ENCODE assay signal across 18 cellular contexts in genomic region chr17:63423963-63424362, GRCh38. TPM values are rescaled to one million over a fixed set of nuclear protein-coding genes. Genes with fewer than 3 reads are reported as not detected.
DNase-seq lines count a peak whose midpoint lies in the region; ATAC-seq, FAIRE-seq and TF ChIP-seq lines count a peak whose summit lies in the region.
"Had no signal": no experiment of that assay in that cellular context is flagged by ENCODE, and none has a peak within 500 bp of the region (broad histone marks: within the 10 kb centered on the region; RNA-seq: fewer than 3 reads in every experiment).

No MANE protein-coding gene starts in this region.

- no peak for ATAC-seq in activated CD8-positive, alpha-beta memory T cell treated with anti-CD3 and anti-CD28 coated beads, Interleukin-2, amount 10 ng/mL, durations not matched to agents 7 days and 5 days
- no peak for ATAC-seq in HepG2
- ATAC-seq: HCT116, Right ventricle myocardium inferior had no signal

- TF ChIP-seq EP300 in HepG2 (IDR thresholded peaks at IDR 0.05; ENCODE audit: low read depth in 2 of 2, low read length in 2 of 2) (no peak), HepG2 (CRISPR knock-in tag; IDR thresholded peaks at IDR 0.05; ENCODE audit: borderline replicate concordance) (no peak)

- peaks cover 39% of the 10 kb centered on the region for H3K4me1 ChIP-seq in endothelial cell of umbilical vein (ENCODE audit: control insufficient read depth, extremely low read depth, insufficient read depth, low read length)
- H3K4me1 ChIP-seq in HepG2 (ENCODE audit: insufficient read depth, low read length): peaks cover 15% of the 10 kb centered on the region
- peaks cover 35% of the 10 kb centered on the region for H3K4me1 ChIP-seq in BE2C
- H3K4me1 ChIP-seq: Peyer's patch had no signal

- no peaks in the 10 kb centered on the region for H3K9me1 ChIP-seq in endothelial cell of umbilical vein (replicated peaks; ENCODE audit: control insufficient read depth, extremely low read depth, insufficient read depth, low read length)

- no peak for TF ChIP-seq CTCF in brain (conservative IDR thresholded peaks at IDR 0.05)
- TF ChIP-seq CTCF in endothelial cell of umbilical vein (IDR thresholded peaks at IDR 0.05; ENCODE audit: extremely low read depth in 1 of 2, insufficient read depth in 1 of 2, low read depth in 1 of 2, low read length in 2 of 2): no peak
- no peak for TF ChIP-seq CTCF in neural crest cell (conservative IDR thresholded peaks at IDR 0.05)
- TF ChIP-seq CTCF in HepG2 (CRISPR knock-in tag; IDR thresholded peaks at IDR 0.05): no peak
- no peak for TF ChIP-seq CTCF in BE2C (IDR thresholded peaks at IDR 0.05; ENCODE audit: low read depth, low read length)

- TF ChIP-seq RAD21 in HepG2 (CRISPR knock-in tag; IDR thresholded peaks at IDR 0.05): no peak

- CTCF ChIA-PET in endothelial cell of umbilical vein (lab: Charles Lee): interaction anchor here (1.2 to 15.0 kb wide), 5 partner anchors 18 to 197 kb away, joined by 4 to 540 read pairs (median 31); partner anchors contain the start of genes ACE and MAP3K3
- CTCF ChIA-PET in activated CD8-positive, alpha-beta memory T cell treated with anti-CD3 and anti-CD28 coated beads, Interleukin-2, amount 10 ng/mL, durations not matched to agents 7 days and 5 days (lab: Charles Lee): interaction anchor here (1.3 to 13.9 kb wide), 6 partner anchors 12 to 189 kb away, joined by 3 to 324 read pairs (median 52); partner anchors contain the start of genes ACE and MAP3K3
- CTCF ChIA-PET in HepG2 (lab: Yijun Ruan, JAX; ENCODE audit: low intra/inter-chr PET ratio, low total read pairs): interaction anchor here (2.6 to 2.7 kb wide), 2 partner anchors 54 to 188 kb away, joined by 40 to 53 read pairs; partner anchors contain the start of gene ACE

- H3K36me3 Mint-ChIP-seq in brain (peaks cover 25% of the 10 kb centered on the region), neural crest cell (ENCODE audit: low read depth) (peaks cover 4% of the 10 kb centered on the region)
- H3K36me3 Mint-ChIP-seq in activated CD8-positive, alpha-beta memory T cell treated with anti-CD3 and anti-CD28 coated beads, Interleukin-2, amount 10 ng/mL, durations not matched to agents 7 days and 5 days: no peaks in the 10 kb centered on the region

- DNase-seq in endothelial cell of umbilical vein (ENCODE audit: low read depth, low spot score): no peak
- no peak for DNase-seq in neural crest cell (ENCODE audit: low read depth, low spot score)
- DNase-seq in activated CD8-positive, alpha-beta memory T cell treated with anti-CD3 and anti-CD28 coated beads, Interleukin-2, amount 10 ng/mL, durations not matched to agents 7 days and 5 days: no peak
- no peak for DNase-seq in HepG2 (ENCODE audit: low spot score)
- no peak for DNase-seq in BE2C
- DNase-seq in ACHN: no peak
- DNase-seq: DMS79 treated with DMSO at 0.1 percent for 48 hours; GM23248; Kasumi-1; MM.1S; NCI-H1092 treated with DMSO at 0.1 percent for 48 hours; NCI-H2081; NK-92 treated with Interleukin-12 subunit alpha and Interleukin-12 subunit beta, amount 100 ng/mL, for 24 hours had no signal

- H3K9me3 Mint-ChIP-seq in brain (no peaks in the 10 kb centered on the region), neural crest cell (no peaks in the 10 kb centered on the region)
- H3K9me3 Mint-ChIP-seq in activated CD8-positive, alpha-beta memory T cell treated with anti-CD3 and anti-CD28 coated beads, Interleukin-2, amount 10 ng/mL, durations not matched to agents 7 days and 5 days (ENCODE audit: low read depth): no peaks in the 10 kb centered on the region

- H3K4me1 Mint-ChIP-seq in brain (peaks cover 43% of the 10 kb centered on the region), neural crest cell (peaks cover 4% of the 10 kb centered on the region)
- H3K4me1 Mint-ChIP-seq in activated CD8-positive, alpha-beta memory T cell treated with anti-CD3 and anti-CD28 coated beads, Interleukin-2, amount 10 ng/mL, durations not matched to agents 7 days and 5 days: peaks cover 53% of the 10 kb centered on the region

- intact Hi-C loops in endothelial cell of umbilical vein (cut with micrococcal nuclease) (no loop called here), HepG2 (cut with micrococcal nuclease; ENCODE audit: unreplicated experiment) (loop anchor here (5.0 to 10.0 kb wide), 4 partner anchors 151 to 441 kb away; partner anchors contain the start of genes CCDC47 and DDX42)

- H3K79me2 ChIP-seq in endothelial cell of umbilical vein (ENCODE audit: control insufficient read depth, insufficient read depth, low read length) (no peaks in the 10 kb centered on the region), HepG2 (ENCODE audit: insufficient read depth, low read length) (no peaks in the 10 kb centered on the region)

- H3K27ac ChIP-seq in endothelial cell of umbilical vein (ENCODE audit: insufficient read depth, low read depth, low read length): no peak overlapping the region
- no peak overlapping the region for H3K27ac ChIP-seq in HepG2 (ENCODE audit: extremely low read length, insufficient read depth, low read length)
- H3K27ac ChIP-seq: GM23248, Peyer's patch had no signal

- in situ Hi-C loops in HepG2 (cut with HindIII; ENCODE audit: extremely low pct_ligation_motif_present, low pct_unique_long_range_greater_than_20kb): loop anchor here (5.0 to 10.0 kb wide), 3 partner anchors 53 to 271 kb away; partner anchors contain the start of gene ACE
- in situ Hi-C loops in ACHN (cut with HindIII; ENCODE audit: low pct_ligation_motif_present, low pct_unique_long_range_greater_than_20kb, low sequenced_read_pairs): loop anchor here (25.0 kb wide), 1 partner anchor 437 kb away; no protein-coding TSS in a partner anchor

- FAIRE-seq in endothelial cell of umbilical vein (lab: Jason Lieb, UNC) (no peak), HepG2 (lab: Jason Lieb, UNC) (no peak)

- H3K27me3 ChIP-seq in endothelial cell of umbilical vein (ENCODE audit: control insufficient read depth in 2 of 2, insufficient read depth in 2 of 2, low read length in 2 of 2) (no peaks in the 10 kb centered on the region), HepG2 (ENCODE audit: control insufficient read depth in 1 of 2, insufficient read depth in 2 of 2, low read length in 2 of 2) (peaks cover 15 to 81% of the 10 kb centered on the region in 2 experiments; a peak in 4 of 5 replicates), BE2C (no peaks in the 10 kb centered on the region)
- H3K27me3 ChIP-seq: Peyer's patch had no signal

- 7% methylated on average over 7 of the region's 7 CpGs for WGBS in HepG2 (ENCODE audit: low lambda C conversion rate)

- H3K36me3 ChIP-seq in endothelial cell of umbilical vein (ENCODE audit: control insufficient read depth in 2 of 2, extremely low read depth in 1 of 2, insufficient read depth in 2 of 2, low read length in 2 of 2): no peaks in the 10 kb centered on the region
- no peaks in the 10 kb centered on the region for H3K36me3 ChIP-seq in HepG2 (replicated peaks in 1 of 2; ENCODE audit: control insufficient read depth in 1 of 2, insufficient read depth in 2 of 2, low read length in 2 of 2)
- peaks cover 51% of the 10 kb centered on the region for H3K36me3 ChIP-seq in BE2C
- H3K36me3 ChIP-seq: Peyer's patch had no signal

- H2AFZ ChIP-seq in endothelial cell of umbilical vein (ENCODE audit: low read depth, low read length) (peak overlapping the region; percentile 36), HepG2 (ENCODE audit: low read length) (no peak overlapping the region)
- H2AFZ ChIP-seq: GM23248 had no signal

- H3K27ac Mint-ChIP-seq in brain: peak overlapping the region; percentile 31 to 81 (median 74)
- H3K27ac Mint-ChIP-seq in neural crest cell (ENCODE audit: unreplicated experiment): no peak overlapping the region
- no peak overlapping the region for H3K27ac Mint-ChIP-seq in activated CD8-positive, alpha-beta memory T cell treated with anti-CD3 and anti-CD28 coated beads, Interleukin-2, amount 10 ng/mL, durations not matched to agents 7 days and 5 days

- POLR2A ChIA-PET in endothelial cell of umbilical vein (lab: Charles Lee): no interaction called here
- POLR2A ChIA-PET in HepG2 (lab: Yijun Ruan, JAX): no interaction called here

- H3K9ac ChIP-seq in endothelial cell of umbilical vein (replicated peaks; ENCODE audit: extremely low read depth, insufficient read depth, low read length) (no peak overlapping the region), HepG2 (ENCODE audit: insufficient read depth, low read depth, low read length) (no peak overlapping the region)
- H3K9ac ChIP-seq: GM23248 had no signal

- dilution Hi-C loops in endothelial cell of umbilical vein (cut with MboI; ENCODE audit: extremely low pct_ligation_motif_present, low sequenced_read_pairs): no loop called here

- H3K9me3 ChIP-seq in endothelial cell of umbilical vein (replicated peaks; ENCODE audit: control insufficient read depth, insufficient read depth, low read length) (no peaks in the 10 kb centered on the region), HepG2 (ENCODE audit: low read length) (no peaks in the 10 kb centered on the region), BE2C (no peaks in the 10 kb centered on the region)
- H3K9me3 ChIP-seq: Peyer's patch had no signal

- no peaks in the 10 kb centered on the region for H4K20me1 ChIP-seq in endothelial cell of umbilical vein (replicated peaks; ENCODE audit: control insufficient read depth, extremely low read depth, insufficient read depth, low read length)
- no peaks in the 10 kb centered on the region for H4K20me1 ChIP-seq in HepG2 (ENCODE audit: insufficient read depth, low read length)

- H3K4me2 ChIP-seq in endothelial cell of umbilical vein (ENCODE audit: insufficient read depth, low read length): peak overlapping the region; percentile 33
- H3K4me2 ChIP-seq in HepG2 (ENCODE audit: low read depth, low read length): no peak overlapping the region

- no peak for TF ChIP-seq POLR2A in endothelial cell of umbilical vein (IDR thresholded peaks at IDR 0.05; ENCODE audit: low read depth, low read length)
- no peak for TF ChIP-seq POLR2A in HepG2 (IDR thresholded peaks at IDR 0.05; ENCODE audit: insufficient read depth in 1 of 2, low read depth in 2 of 2, low read length in 2 of 2)

- no peak overlapping the region for H3K4me3 Mint-ChIP-seq in brain
- H3K4me3 Mint-ChIP-seq in neural crest cell: peak overlapping the region; percentile 6
- H3K4me3 Mint-ChIP-seq in activated CD8-positive, alpha-beta memory T cell treated with anti-CD3 and anti-CD28 coated beads, Interleukin-2, amount 10 ng/mL, durations not matched to agents 7 days and 5 days: no peak overlapping the region

- no peak overlapping the region for H3K4me3 ChIP-seq in endothelial cell of umbilical vein (replicated peaks in 1 of 3; ENCODE audit: insufficient read depth in 1 of 3, low read depth in 1 of 3, low read length in 3 of 3)
- H3K4me3 ChIP-seq in HepG2 (replicated peaks in 1 of 3; ENCODE audit: insufficient read depth in 1 of 3, low read depth in 2 of 3, low read length in 3 of 3): no peak overlapping the region
- H3K4me3 ChIP-seq in BE2C (ENCODE audit: low read depth, low read length): no peak overlapping the region
- H3K4me3 ChIP-seq: GM23248, Peyer's patch had no signal

- no TSS peak for BruUV-seq in endothelial cell of umbilical vein (replicated peaks; lab: Mats Ljungman, UMichigan)
- BruUV-seq in HepG2 (replicated peaks; lab: Mats Ljungman, UMichigan): no TSS peak

- H3K27me3 Mint-ChIP-seq in brain: peaks cover 2% of the 10 kb centered on the region
- no peaks in the 10 kb centered on the region for H3K27me3 Mint-ChIP-seq in neural crest cell (ENCODE audit: low read depth)
- H3K27me3 Mint-ChIP-seq in activated CD8-positive, alpha-beta memory T cell treated with anti-CD3 and anti-CD28 coated beads, Interleukin-2, amount 10 ng/mL, durations not matched to agents 7 days and 5 days: no peaks in the 10 kb centered on the region

RNA-seq across cellular contexts. Expression of gene CYB561, which starts 22.1 kb away (rescaled TPM):
- polyA plus RNA-seq in brain (ENCODE audit: insufficient read depth, low read depth, low replicate concordance) (46.1 TPM), endothelial cell of umbilical vein (34.9 and 45.1 TPM in 2 replicates), HepG2 (2011; rRNA removed) (1.5 and 1.6 TPM in 2 replicates)
- total RNA-seq in endothelial cell of umbilical vein (71.1 and 72.4 TPM in 2 replicates), neural crest cell (10.5 and 12.2 TPM in 2 replicates), HepG2 (2016; rRNA removed; fragmentation: Illumina TruSeq; extraction: Trizol) (3.1 and 6.7 TPM in 2 replicates)
- polyA plus RNA-seq in endothelial cell of umbilical vein (2011; cell fraction: cytosol; rRNA removed): 24.4 and 30.5 TPM in 2 replicates
- polyA plus RNA-seq in endothelial cell of umbilical vein (2011; cell fraction: nucleus; rRNA removed): 61.1 and 63.6 TPM in 2 replicates
- 22.3 and 28.9 TPM in 2 replicates for polyA plus RNA-seq in endothelial cell of umbilical vein (2012)
- polyA minus RNA-seq in endothelial cell of umbilical vein: 68.6 and 78.0 TPM in 2 replicates
- polyA minus RNA-seq in endothelial cell of umbilical vein (2011; cell fraction: cytosol; rRNA and poly(A)+ RNA removed): 21.5 TPM
- 21.5 and 39.9 TPM in 2 replicates for polyA minus RNA-seq in endothelial cell of umbilical vein (2011; cell fraction: nucleus; rRNA and poly(A)+ RNA removed)
- total RNA-seq in activated CD8-positive, alpha-beta memory T cell treated with anti-CD3 and anti-CD28 coated beads, Interleukin-2, amount 10 ng/mL, durations not matched to agents 7 days and 5 days: 10 to 100 TPM in 1 of 2 experiments, 1 to 10 TPM in 1; 2.2 to 13.6 TPM
- total RNA-seq in HepG2 (2016; cell fraction: cytosol; rRNA removed; fragmentation: Illumina TruSeq; extraction: Trizol; ENCODE audit: low read depth): 2.0 TPM in 2 replicates
- 3.7 and 6.3 TPM in 2 replicates for total RNA-seq in HepG2 (2016; cell fraction: insoluble cytoplasmic fraction; rRNA removed; fragmentation: Illumina TruSeq; extraction: Trizol)
- total RNA-seq in HepG2 (2016; cell fraction: membrane; rRNA removed; fragmentation: Illumina TruSeq; extraction: Trizol): 5.5 and 6.5 TPM in 2 replicates
- 3.5 and 4.9 TPM in 2 replicates for total RNA-seq in HepG2 (2016; cell fraction: nucleus; rRNA removed; fragmentation: Illumina TruSeq; extraction: Trizol)
- 1.1 and 1.3 TPM in 2 replicates for polyA plus RNA-seq in HepG2 (2011; cell fraction: cytosol; rRNA removed)
- 2.1 and 2.4 TPM in 2 replicates for polyA plus RNA-seq in HepG2 (2011; cell fraction: nucleus; rRNA removed)
- polyA plus RNA-seq in HepG2 (2012): 1.1 and 1.3 TPM in 2 replicates
- polyA plus RNA-seq in HepG2 (2016; cell fraction: cytosol; fragmentation: Illumina TruSeq; extraction: Trizol; ENCODE audit: low read depth): 1.9 and 2.3 TPM in 2 replicates
- 3.5 and 4.0 TPM in 2 replicates for polyA plus RNA-seq in HepG2 (2016; cell fraction: insoluble cytoplasmic fraction; fragmentation: Illumina TruSeq; extraction: Trizol; ENCODE audit: low read depth)
- polyA plus RNA-seq in HepG2 (2016; cell fraction: membrane; fragmentation: Illumina TruSeq; extraction: Trizol; ENCODE audit: low read depth): 4.5 and 4.6 TPM in 2 replicates
- polyA plus RNA-seq in HepG2 (2016; cell fraction: nucleus; fragmentation: Illumina TruSeq; extraction: Trizol; ENCODE audit: insufficient read depth, low read depth): 9.1 TPM in 2 replicates
- polyA minus RNA-seq in HepG2 (2011; rRNA and poly(A)+ RNA removed; ENCODE audit: low replicate concordance): 10.1 and 69.6 TPM in 2 replicates
- polyA minus RNA-seq in HepG2 (2011; cell fraction: cytosol; rRNA and poly(A)+ RNA removed): 1.1 TPM in 2 replicates
- 1.4 and 2.6 TPM in 2 replicates for polyA minus RNA-seq in HepG2 (2011; cell fraction: nucleus; rRNA and poly(A)+ RNA removed)
- polyA plus RNA-seq in BE2C (2012; ENCODE audit: insufficient read depth, insufficient read length, low read depth): 212 TPM
- total RNA-seq: G401 had no signal

RNA-seq across cellular contexts. Expression of gene ACE, which starts 52.9 kb away (rescaled TPM):
- polyA plus RNA-seq in brain (ENCODE audit: insufficient read depth, low read depth, low replicate concordance) (16.6 TPM), endothelial cell of umbilical vein (63.4 and 72.3 TPM in 2 replicates), HepG2 (2011; rRNA removed) (0.03 and 0.08 TPM in 2 replicates)
- total RNA-seq in endothelial cell of umbilical vein (207 and 226 TPM in 2 replicates), neural crest cell (0.42 and 0.61 TPM in 2 replicates), HepG2 (2016; rRNA removed; fragmentation: Illumina TruSeq; extraction: Trizol) (0.13 TPM in 1 of 2 replicates, not detected in the other)
- 30.5 and 41.0 TPM in 2 replicates for polyA plus RNA-seq in endothelial cell of umbilical vein (2011; cell fraction: cytosol; rRNA removed)
- 187 and 256 TPM in 2 replicates for polyA plus RNA-seq in endothelial cell of umbilical vein (2011; cell fraction: nucleus; rRNA removed)
- polyA plus RNA-seq in endothelial cell of umbilical vein (2012): 13.4 and 30.3 TPM in 2 replicates
- 81.2 and 84.6 TPM in 2 replicates for polyA minus RNA-seq in endothelial cell of umbilical vein
- not detected for polyA minus RNA-seq in endothelial cell of umbilical vein (2011; cell fraction: cytosol; rRNA and poly(A)+ RNA removed)
- polyA minus RNA-seq in endothelial cell of umbilical vein (2011; cell fraction: nucleus; rRNA and poly(A)+ RNA removed): 94.5 and 140 TPM in 2 replicates
- 1 to 10 TPM in 1 of 2 experiments, under 1 TPM in 1; 0.33 to 2.2 TPM for total RNA-seq in activated CD8-positive, alpha-beta memory T cell treated with anti-CD3 and anti-CD28 coated beads, Interleukin-2, amount 10 ng/mL, durations not matched to agents 7 days and 5 days
- total RNA-seq in HepG2 (2016; cell fraction: cytosol; rRNA removed; fragmentation: Illumina TruSeq; extraction: Trizol; ENCODE audit: low read depth): not detected in 2 replicates
- 0.15 TPM in 1 of 2 replicates, not detected in the other for total RNA-seq in HepG2 (2016; cell fraction: insoluble cytoplasmic fraction; rRNA removed; fragmentation: Illumina TruSeq; extraction: Trizol)
- total RNA-seq in HepG2 (2016; cell fraction: membrane; rRNA removed; fragmentation: Illumina TruSeq; extraction: Trizol): not detected in 2 replicates
- total RNA-seq in HepG2 (2016; cell fraction: nucleus; rRNA removed; fragmentation: Illumina TruSeq; extraction: Trizol): not detected in 2 replicates
- polyA plus RNA-seq in HepG2 (2011; cell fraction: cytosol; rRNA removed): 0.05 TPM in 1 of 2 replicates, not detected in the other
- 0.09 and 0.11 TPM in 2 replicates for polyA plus RNA-seq in HepG2 (2011; cell fraction: nucleus; rRNA removed)
- 0.13 and 0.23 TPM in 2 replicates for polyA plus RNA-seq in HepG2 (2012)
- polyA plus RNA-seq in HepG2 (2016; cell fraction: cytosol; fragmentation: Illumina TruSeq; extraction: Trizol; ENCODE audit: low read depth): not detected in 2 replicates
- polyA plus RNA-seq in HepG2 (2016; cell fraction: insoluble cytoplasmic fraction; fragmentation: Illumina TruSeq; extraction: Trizol; ENCODE audit: low read depth): not detected in 2 replicates
- polyA plus RNA-seq in HepG2 (2016; cell fraction: membrane; fragmentation: Illumina TruSeq; extraction: Trizol; ENCODE audit: low read depth): not detected in 2 replicates
- polyA plus RNA-seq in HepG2 (2016; cell fraction: nucleus; fragmentation: Illumina TruSeq; extraction: Trizol; ENCODE audit: insufficient read depth, low read depth): 0.56 TPM in 1 of 2 replicates, not detected in the other
- polyA minus RNA-seq in HepG2 (2011; rRNA and poly(A)+ RNA removed; ENCODE audit: low replicate concordance): 0.37 TPM in 1 of 2 replicates, not detected in the other
- polyA minus RNA-seq in HepG2 (2011; cell fraction: cytosol; rRNA and poly(A)+ RNA removed): not detected in 2 replicates
- 0.26 TPM in 1 of 2 replicates, not detected in the other for polyA minus RNA-seq in HepG2 (2011; cell fraction: nucleus; rRNA and poly(A)+ RNA removed)
- 138 TPM for polyA plus RNA-seq in BE2C (2012; ENCODE audit: insufficient read depth, insufficient read length, low read depth)

Comparison
In these comparisons a context has a peak if more than half of its experiments do, and no peak if none do; other contexts are left out.
1. H3K27ac Mint-ChIP-seq: peak in brain (5 of 5); none in neural crest cell (single experiment) and activated CD8-positive, alpha-beta memory T cell treated with anti-CD3 and anti-CD28 coated beads, Interleukin-2, amount 10 ng/mL, durations not matched to agents 7 days and 5 days (single experiment).
2. RNA of gene ACE, which starts 52.9 kb away (total RNA-seq): 207 to 226 TPM in endothelial cell of umbilical vein; 0.33 to 2.2 TPM in activated CD8-positive, alpha-beta memory T cell treated with anti-CD3 and anti-CD28 coated beads, Interleukin-2, amount 10 ng/mL, durations not matched to agents 7 days and 5 days, 0.42 to 0.61 TPM in neural crest cell and 0.13 to 0.15 TPM in HepG2; every median in the first group is over 10 times any median in the second.